In the genomic region with DNA sequence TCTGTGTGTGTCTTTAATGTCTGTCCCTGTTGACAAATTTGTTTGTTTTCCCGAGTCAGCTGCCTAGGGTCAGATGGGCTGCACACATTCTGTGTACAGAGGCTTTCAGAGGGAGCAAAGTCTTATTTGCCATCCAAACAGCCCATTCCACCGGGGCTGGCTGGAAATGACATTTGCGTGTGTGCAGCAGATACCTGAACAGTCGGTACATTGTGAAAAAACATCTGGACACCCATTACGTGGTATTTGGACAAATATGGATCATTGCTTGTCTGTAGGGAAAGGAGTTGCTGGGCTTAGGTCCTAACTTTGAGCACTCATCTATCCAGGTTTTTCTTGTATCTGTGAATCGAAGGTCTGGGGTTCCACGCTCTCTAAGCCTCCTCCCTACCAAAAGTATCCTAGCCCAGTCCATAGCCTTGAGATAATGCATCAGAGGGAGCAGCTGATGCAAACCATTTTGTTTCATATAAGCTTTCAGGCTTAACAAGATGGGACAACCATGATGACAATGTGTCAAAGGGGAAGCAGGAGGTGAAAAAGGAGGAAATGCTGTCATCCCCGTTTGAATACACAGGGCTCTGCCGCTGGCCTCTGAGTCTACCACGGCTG, we compare ENCODE assay signal across 1 cellular context.
TF ChIP-seq lines count a peak whose summit lies in the region.

No MANE protein-coding gene starts in this region.

TF ChIP-seq in HepG2, 621 proteins besides CTCF, POLR2A, EP300 and RAD21 (continued from another document and continues in another):
- TF ChIP-seq, protein P1, sequence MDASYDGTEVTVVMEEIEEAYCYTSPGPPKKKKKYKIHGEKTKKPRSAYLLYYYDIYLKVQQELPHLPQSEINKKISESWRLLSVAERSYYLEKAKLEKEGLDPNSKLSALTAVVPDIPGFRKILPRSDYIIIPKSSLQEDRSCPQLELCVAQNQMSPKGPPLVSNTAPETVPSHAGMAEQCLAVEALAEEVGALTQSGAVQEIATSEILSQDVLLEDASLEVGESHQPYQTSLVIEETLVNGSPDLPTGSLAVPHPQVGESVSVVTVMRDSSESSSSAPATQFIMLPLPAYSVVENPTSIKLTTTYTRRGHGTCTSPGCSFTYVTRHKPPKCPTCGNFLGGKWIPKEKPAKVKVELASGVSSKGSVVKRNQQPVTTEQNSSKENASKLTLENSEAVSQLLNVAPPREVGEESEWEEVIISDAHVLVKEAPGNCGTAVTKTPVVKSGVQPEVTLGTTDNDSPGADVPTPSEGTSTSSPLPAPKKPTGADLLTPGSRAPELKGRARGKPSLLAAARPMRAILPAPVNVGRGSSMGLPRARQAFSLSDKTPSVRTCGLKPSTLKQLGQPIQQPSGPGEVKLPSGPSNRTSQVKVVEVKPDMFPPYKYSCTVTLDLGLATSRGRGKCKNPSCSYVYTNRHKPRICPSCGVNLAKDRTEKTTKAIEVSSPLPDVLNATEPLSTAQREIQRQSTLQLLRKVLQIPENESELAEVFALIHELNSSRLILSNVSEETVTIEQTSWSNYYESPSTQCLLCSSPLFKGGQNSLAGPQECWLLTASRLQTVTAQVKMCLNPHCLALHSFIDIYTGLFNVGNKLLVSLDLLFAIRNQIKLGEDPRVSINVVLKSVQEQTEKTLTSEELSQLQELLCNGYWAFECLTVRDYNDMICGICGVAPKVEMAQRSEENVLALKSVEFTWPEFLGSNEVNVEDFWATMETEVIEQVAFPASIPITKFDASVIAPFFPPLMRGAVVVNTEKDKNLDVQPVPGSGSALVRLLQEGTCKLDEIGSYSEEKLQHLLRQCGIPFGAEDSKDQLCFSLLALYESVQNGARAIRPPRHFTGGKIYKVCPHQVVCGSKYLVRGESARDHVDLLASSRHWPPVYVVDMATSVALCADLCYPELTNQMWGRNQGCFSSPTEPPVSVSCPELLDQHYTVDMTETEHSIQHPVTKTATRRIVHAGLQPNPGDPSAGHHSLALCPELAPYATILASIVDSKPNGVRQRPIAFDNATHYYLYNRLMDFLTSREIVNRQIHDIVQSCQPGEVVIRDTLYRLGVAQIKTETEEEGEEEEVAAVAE (CRISPR knock-in tag; IDR thresholded peaks at IDR 0.05; ENCODE audit: borderline replicate concordance) = peak; percentile 89
- TF ChIP-seq, protein P2, sequence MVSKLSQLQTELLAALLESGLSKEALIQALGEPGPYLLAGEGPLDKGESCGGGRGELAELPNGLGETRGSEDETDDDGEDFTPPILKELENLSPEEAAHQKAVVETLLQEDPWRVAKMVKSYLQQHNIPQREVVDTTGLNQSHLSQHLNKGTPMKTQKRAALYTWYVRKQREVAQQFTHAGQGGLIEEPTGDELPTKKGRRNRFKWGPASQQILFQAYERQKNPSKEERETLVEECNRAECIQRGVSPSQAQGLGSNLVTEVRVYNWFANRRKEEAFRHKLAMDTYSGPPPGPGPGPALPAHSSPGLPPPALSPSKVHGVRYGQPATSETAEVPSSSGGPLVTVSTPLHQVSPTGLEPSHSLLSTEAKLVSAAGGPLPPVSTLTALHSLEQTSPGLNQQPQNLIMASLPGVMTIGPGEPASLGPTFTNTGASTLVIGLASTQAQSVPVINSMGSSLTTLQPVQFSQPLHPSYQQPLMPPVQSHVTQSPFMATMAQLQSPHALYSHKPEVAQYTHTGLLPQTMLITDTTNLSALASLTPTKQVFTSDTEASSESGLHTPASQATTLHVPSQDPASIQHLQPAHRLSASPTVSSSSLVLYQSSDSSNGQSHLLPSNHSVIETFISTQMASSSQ (IDR thresholded peaks at IDR 0.05; ENCODE audit: low read depth) = peak; percentile 80
- TF ChIP-seq, protein P2 (CRISPR knock-in tag; IDR thresholded peaks at IDR 0.05; ENCODE audit: borderline replicate concordance) = peak; percentile 91
- TF ChIP-seq KLF16 (CRISPR knock-in tag; IDR thresholded peaks at IDR 0.05) = peak in 1 of 2 experiments; percentile 98; a peak in 2 of 4 replicates
- peak; percentile 40 for TF ChIP-seq YY1 (IDR thresholded peaks at IDR 0.05; ENCODE audit: insufficient read depth, insufficient replicate concordance, low read depth, low read length)
- TF ChIP-seq SRSF1 (optimal IDR thresholded peaks at IDR 0.05; ENCODE audit: low read depth, low read length) = no peak
- TF ChIP-seq ZFP41 (CRISPR knock-in tag; IDR thresholded peaks at IDR 0.05; ENCODE audit: borderline replicate concordance) = no peak
- TF ChIP-seq, protein P3, sequence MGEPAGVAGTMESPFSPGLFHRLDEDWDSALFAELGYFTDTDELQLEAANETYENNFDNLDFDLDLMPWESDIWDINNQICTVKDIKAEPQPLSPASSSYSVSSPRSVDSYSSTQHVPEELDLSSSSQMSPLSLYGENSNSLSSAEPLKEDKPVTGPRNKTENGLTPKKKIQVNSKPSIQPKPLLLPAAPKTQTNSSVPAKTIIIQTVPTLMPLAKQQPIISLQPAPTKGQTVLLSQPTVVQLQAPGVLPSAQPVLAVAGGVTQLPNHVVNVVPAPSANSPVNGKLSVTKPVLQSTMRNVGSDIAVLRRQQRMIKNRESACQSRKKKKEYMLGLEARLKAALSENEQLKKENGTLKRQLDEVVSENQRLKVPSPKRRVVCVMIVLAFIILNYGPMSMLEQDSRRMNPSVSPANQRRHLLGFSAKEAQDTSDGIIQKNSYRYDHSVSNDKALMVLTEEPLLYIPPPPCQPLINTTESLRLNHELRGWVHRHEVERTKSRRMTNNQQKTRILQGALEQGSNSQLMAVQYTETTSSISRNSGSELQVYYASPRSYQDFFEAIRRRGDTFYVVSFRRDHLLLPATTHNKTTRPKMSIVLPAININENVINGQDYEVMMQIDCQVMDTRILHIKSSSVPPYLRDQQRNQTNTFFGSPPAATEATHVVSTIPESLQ (CRISPR knock-in tag; conservative IDR thresholded peaks at IDR 0.05) = peak; percentile 87; the same call in 1 of the 2 replicates
- TF ChIP-seq RORA (CRISPR knock-in tag; IDR thresholded peaks at IDR 0.05) = no peak
- TF ChIP-seq, protein P4, sequence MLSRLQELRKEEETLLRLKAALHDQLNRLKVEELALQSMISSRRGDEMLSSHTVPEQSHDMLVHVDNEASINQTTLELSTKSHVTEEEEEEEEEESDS (CRISPR knock-in tag; IDR thresholded peaks at IDR 0.05; ENCODE audit: borderline replicate concordance) = 0 out of 2 replicates have a peak, but pooled peaks have one; percentile 31
- TF ChIP-seq, protein P5, sequence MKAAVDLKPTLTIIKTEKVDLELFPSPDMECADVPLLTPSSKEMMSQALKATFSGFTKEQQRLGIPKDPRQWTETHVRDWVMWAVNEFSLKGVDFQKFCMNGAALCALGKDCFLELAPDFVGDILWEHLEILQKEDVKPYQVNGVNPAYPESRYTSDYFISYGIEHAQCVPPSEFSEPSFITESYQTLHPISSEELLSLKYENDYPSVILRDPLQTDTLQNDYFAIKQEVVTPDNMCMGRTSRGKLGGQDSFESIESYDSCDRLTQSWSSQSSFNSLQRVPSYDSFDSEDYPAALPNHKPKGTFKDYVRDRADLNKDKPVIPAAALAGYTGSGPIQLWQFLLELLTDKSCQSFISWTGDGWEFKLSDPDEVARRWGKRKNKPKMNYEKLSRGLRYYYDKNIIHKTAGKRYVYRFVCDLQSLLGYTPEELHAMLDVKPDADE (CRISPR knock-in tag; IDR thresholded peaks at IDR 0.05) = no peak
- no peak for TF ChIP-seq DNMT1 (CRISPR knock-in tag; IDR thresholded peaks at IDR 0.05)
- TF ChIP-seq ZNF225 (CRISPR knock-in tag; IDR thresholded peaks at IDR 0.05) = no peak
- TF ChIP-seq RARG (CRISPR knock-in tag; IDR thresholded peaks at IDR 0.05; ENCODE audit: low read depth) = no peak
- peak; percentile 72; the same call in 1 of the 2 replicates for TF ChIP-seq ZNF747 (CRISPR knock-in tag; IDR thresholded peaks at IDR 0.05; ENCODE audit: borderline replicate concordance)
- peak; percentile 94 for TF ChIP-seq TBX3 (IDR thresholded peaks at IDR 0.05; ENCODE audit: borderline replicate concordance)
- TF ChIP-seq, protein P6, sequence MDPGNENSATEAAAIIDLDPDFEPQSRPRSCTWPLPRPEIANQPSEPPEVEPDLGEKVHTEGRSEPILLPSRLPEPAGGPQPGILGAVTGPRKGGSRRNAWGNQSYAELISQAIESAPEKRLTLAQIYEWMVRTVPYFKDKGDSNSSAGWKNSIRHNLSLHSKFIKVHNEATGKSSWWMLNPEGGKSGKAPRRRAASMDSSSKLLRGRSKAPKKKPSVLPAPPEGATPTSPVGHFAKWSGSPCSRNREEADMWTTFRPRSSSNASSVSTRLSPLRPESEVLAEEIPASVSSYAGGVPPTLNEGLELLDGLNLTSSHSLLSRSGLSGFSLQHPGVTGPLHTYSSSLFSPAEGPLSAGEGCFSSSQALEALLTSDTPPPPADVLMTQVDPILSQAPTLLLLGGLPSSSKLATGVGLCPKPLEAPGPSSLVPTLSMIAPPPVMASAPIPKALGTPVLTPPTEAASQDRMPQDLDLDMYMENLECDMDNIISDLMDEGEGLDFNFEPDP (CRISPR knock-in tag; conservative IDR thresholded peaks at IDR 0.05) = no peak
- no peak for TF ChIP-seq ZNF883 (CRISPR knock-in tag; IDR thresholded peaks at IDR 0.05; ENCODE audit: not compliant biosample characterization)
- TF ChIP-seq ZNF589 (CRISPR knock-in tag; conservative IDR thresholded peaks at IDR 0.05) = peak; percentile 90
- TF ChIP-seq ZNF768 (CRISPR knock-in tag; IDR thresholded peaks at IDR 0.05) = no peak
- TF ChIP-seq ZNF136 (CRISPR knock-in tag; IDR thresholded peaks at IDR 0.05; ENCODE audit: low read depth) = peak; percentile 37; the same call in 1 of the 2 replicates
- no peak for TF ChIP-seq ZNF660 (CRISPR knock-in tag; IDR thresholded peaks at IDR 0.05; ENCODE audit: borderline replicate concordance, low read depth)
- TF ChIP-seq ZNF44 (CRISPR knock-in tag; IDR thresholded peaks at IDR 0.05) = 0 out of 2 replicates have a peak, but pooled peaks have one; percentile 37
- no peak for TF ChIP-seq TRIM24 (CRISPR knock-in tag; IDR thresholded peaks at IDR 0.05)
- TF ChIP-seq SIN3A (IDR thresholded peaks at IDR 0.05; ENCODE audit: borderline replicate concordance, low read depth, low read length) = peak; percentile 65
- peak; percentile 46; the same call in 1 of the 2 replicates for TF ChIP-seq ZFP36L1 (CRISPR knock-in tag; IDR thresholded peaks at IDR 0.05)
- 0 out of 2 replicates have a peak, but pooled peaks have one; percentile 26 for TF ChIP-seq ZNF274 (CRISPR knock-in tag; IDR thresholded peaks at IDR 0.05)
- TF ChIP-seq ZNF816 (CRISPR knock-in tag; IDR thresholded peaks at IDR 0.05; ENCODE audit: borderline replicate concordance) = peak; percentile 91; the same call in 1 of the 2 replicates
- TF ChIP-seq CBX5 (CRISPR knock-in tag; IDR thresholded peaks at IDR 0.05; ENCODE audit: borderline replicate concordance) = peak; percentile 95; the same call in 1 of the 2 replicates
- no peak for TF ChIP-seq ZNF234 (CRISPR knock-in tag; conservative IDR thresholded peaks at IDR 0.05)
- peak; percentile 87; the same call in 1 of the 2 replicates for TF ChIP-seq ZKSCAN8 (CRISPR knock-in tag; IDR thresholded peaks at IDR 0.05; ENCODE audit: borderline replicate concordance)
- TF ChIP-seq, protein P7, sequence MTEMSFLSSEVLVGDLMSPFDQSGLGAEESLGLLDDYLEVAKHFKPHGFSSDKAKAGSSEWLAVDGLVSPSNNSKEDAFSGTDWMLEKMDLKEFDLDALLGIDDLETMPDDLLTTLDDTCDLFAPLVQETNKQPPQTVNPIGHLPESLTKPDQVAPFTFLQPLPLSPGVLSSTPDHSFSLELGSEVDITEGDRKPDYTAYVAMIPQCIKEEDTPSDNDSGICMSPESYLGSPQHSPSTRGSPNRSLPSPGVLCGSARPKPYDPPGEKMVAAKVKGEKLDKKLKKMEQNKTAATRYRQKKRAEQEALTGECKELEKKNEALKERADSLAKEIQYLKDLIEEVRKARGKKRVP (CRISPR knock-in tag; IDR thresholded peaks at IDR 0.05) = peak in 1 of 2 experiments; percentile 81; a peak in 2 of 4 replicates
- TF ChIP-seq, protein P8, sequence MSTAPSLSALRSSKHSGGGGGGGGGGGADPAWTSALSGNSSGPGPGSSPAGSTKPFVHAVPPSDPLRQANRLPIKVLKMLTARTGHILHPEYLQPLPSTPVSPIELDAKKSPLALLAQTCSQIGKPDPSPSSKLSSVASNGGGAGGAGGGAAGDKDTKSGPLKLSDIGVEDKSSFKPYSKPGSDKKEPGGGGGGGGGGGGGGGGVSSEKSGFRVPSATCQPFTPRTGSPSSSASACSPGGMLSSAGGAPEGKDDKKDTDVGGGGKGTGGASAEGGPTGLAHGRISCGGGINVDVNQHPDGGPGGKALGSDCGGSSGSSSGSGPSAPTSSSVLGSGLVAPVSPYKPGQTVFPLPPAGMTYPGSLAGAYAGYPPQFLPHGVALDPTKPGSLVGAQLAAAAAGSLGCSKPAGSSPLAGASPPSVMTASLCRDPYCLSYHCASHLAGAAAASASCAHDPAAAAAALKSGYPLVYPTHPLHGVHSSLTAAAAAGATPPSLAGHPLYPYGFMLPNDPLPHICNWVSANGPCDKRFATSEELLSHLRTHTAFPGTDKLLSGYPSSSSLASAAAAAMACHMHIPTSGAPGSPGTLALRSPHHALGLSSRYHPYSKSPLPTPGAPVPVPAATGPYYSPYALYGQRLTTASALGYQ (CRISPR knock-in tag; IDR thresholded peaks at IDR 0.05) = peak; percentile 96
- TF ChIP-seq XBP1 (CRISPR knock-in tag; IDR thresholded peaks at IDR 0.05) = no peak
- TF ChIP-seq, protein P9, sequence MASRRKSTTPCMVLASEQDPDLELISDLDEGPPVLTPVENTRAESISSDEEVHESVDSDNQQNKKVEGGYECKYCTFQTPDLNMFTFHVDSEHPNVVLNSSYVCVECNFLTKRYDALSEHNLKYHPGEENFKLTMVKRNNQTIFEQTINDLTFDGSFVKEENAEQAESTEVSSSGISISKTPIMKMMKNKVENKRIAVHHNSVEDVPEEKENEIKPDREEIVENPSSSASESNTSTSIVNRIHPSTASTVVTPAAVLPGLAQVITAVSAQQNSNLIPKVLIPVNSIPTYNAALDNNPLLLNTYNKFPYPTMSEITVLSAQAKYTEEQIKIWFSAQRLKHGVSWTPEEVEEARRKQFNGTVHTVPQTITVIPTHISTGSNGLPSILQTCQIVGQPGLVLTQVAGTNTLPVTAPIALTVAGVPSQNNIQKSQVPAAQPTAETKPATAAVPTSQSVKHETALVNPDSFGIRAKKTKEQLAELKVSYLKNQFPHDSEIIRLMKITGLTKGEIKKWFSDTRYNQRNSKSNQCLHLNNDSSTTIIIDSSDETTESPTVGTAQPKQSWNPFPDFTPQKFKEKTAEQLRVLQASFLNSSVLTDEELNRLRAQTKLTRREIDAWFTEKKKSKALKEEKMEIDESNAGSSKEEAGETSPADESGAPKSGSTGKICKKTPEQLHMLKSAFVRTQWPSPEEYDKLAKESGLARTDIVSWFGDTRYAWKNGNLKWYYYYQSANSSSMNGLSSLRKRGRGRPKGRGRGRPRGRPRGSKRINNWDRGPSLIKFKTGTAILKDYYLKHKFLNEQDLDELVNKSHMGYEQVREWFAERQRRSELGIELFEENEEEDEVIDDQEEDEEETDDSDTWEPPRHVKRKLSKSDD (CRISPR knock-in tag; IDR thresholded peaks at IDR 0.05; ENCODE audit: low read depth) = no peak; the same call in 1 of the 2 replicates
- TF ChIP-seq RBM39 (IDR thresholded peaks at IDR 0.05; ENCODE audit: low read depth, low read length, poor library complexity, severe bottlenecking) = no peak
- peak; percentile 97 for TF ChIP-seq SKI (IDR thresholded peaks at IDR 0.05; ENCODE audit: partially characterized antibody)
- no peak; the same call in 1 of the 2 replicates for TF ChIP-seq ZNF256 (CRISPR knock-in tag; conservative IDR thresholded peaks at IDR 0.05)
